ENCODE assay signal across 10 cellular contexts in genomic region chr4:53321151-53321987, GRCh38. TPM values are rescaled to one million over a fixed set of nuclear protein-coding genes. Genes with fewer than 3 reads are reported as not detected.
DNase-seq lines count a peak whose midpoint lies in the region; ATAC-seq, FAIRE-seq and TF ChIP-seq lines count a peak whose summit lies in the region.
"Had no signal": no experiment of that assay in that cellular context is flagged by ENCODE, and none has a peak within 500 bp of the region (broad histone marks: within the 10 kb centered on the region; RNA-seq: fewer than 3 reads in every experiment).

No MANE protein-coding gene starts in this region.

- TF ChIP-seq POLR2A in A549 (IDR thresholded peaks at IDR 0.05; ENCODE audit: low read length) = no peak
- no peak for TF ChIP-seq POLR2A in prostate gland (IDR thresholded peaks at IDR 0.05)

- no peak; a peak in 1 of 6 replicates for ATAC-seq in A549

- H3K27me3 ChIP-seq in hepatocyte (no peaks in the 10 kb centered on the region), prostate gland (replicated peaks; ENCODE audit: insufficient read depth) (no peaks in the 10 kb centered on the region)

- H3K9me2 ChIP-seq in hepatocyte (replicated peaks; ENCODE audit: insufficient read depth) = no peaks in the 10 kb centered on the region

- H3K27ac ChIP-seq in A549 = peak overlapping the region in 1 of 2 experiments; percentile 37; a peak in 1 of 6 replicates
- H3K27ac ChIP-seq in hepatocyte = peak overlapping the region; percentile 54
- H3K27ac ChIP-seq in prostate gland = no peak overlapping the region

- POLR2A ChIA-PET in A549 (lab: Yijun Ruan, JAX) = no interaction called here
- POLR2A ChIA-PET in HEK293T (lab: Yijun Ruan, JAX) = no interaction called here

- H3K4me3 ChIP-seq in A549 (no peak overlapping the region), hepatocyte (no peak overlapping the region), prostate gland (no peak overlapping the region)

- WGBS in A549 (ENCODE audit: missing lambda C conversion rate) = 39% methylated on average over 3 of the region's 3 CpGs
- WGBS in hepatocyte (ENCODE audit: low lambda C conversion rate, missing lambda C conversion rate) = 54% methylated on average over 3 of the region's 3 CpGs
- WGBS in prostate gland = 68% methylated on average over 3 of the region's 3 CpGs

- TF ChIP-seq EP300 in A549 (IDR thresholded peaks at IDR 0.05) = no peak

- DNase-seq in A549 (ENCODE audit: low read depth in 1 of 2, low spot score in 1 of 2) (no peak), HS-27A (ENCODE audit: low read depth) (peak; percentile 49), amniotic epithelial cell (ENCODE audit: low read depth) (peak; percentile 80), hepatocyte (ENCODE audit: low spot score) (no peak), prostate gland (ENCODE audit: low spot score) (no peak), iPS-NIHi11 (ENCODE audit: low spot score) (no peak), HEK293T (ENCODE audit: extremely low spot score) (no peak)
- DNase-seq in activated effector memory CD4-positive, alpha-beta T cell treated with anti-CD3 and anti-CD28 coated beads, Interleukin-2, amount 50 U/mL, for 16 hours = no peak
- DNase-seq: activated CD4-positive, alpha-beta memory T cell treated with anti-CD3 and anti-CD28 coated beads, Interleukin-2, amount 10 ng/mL, durations not matched to agents 7 days and 5 days; NCI-H2029 treated with DMSO at 0.1 percent for 48 hours had no signal

- H3K79me2 ChIP-seq in hepatocyte = peaks cover 3% of the 10 kb centered on the region

- intact Hi-C loops in prostate gland (cut with DNase I) = no loop called here

- H3K36me3 ChIP-seq in hepatocyte (replicated peaks; ENCODE audit: insufficient read depth, low read depth) (no peaks in the 10 kb centered on the region), prostate gland (no peaks in the 10 kb centered on the region)

- TF ChIP-seq CTCF in A549 (IDR thresholded peaks at IDR 0.05) = no peak
- no peak for TF ChIP-seq CTCF in hepatocyte (IDR thresholded peaks at IDR 0.05; ENCODE audit: poor library complexity)
- TF ChIP-seq CTCF in prostate gland (IDR thresholded peaks at IDR 0.05) = no peak

- no peak for TF ChIP-seq RAD21 in A549 (conservative IDR thresholded peaks at IDR 0.05 in 1 of 2, IDR thresholded peaks at IDR 0.05 in 1 of 2)

- H2AFZ ChIP-seq in hepatocyte = no peak overlapping the region

- CTCF ChIA-PET in A549 (lab: Yijun Ruan, JAX) = interaction anchor here (0.7 kb wide), 1 partner anchor 164 kb away, joined by 3 read pairs; no protein-coding TSS in a partner anchor
- CTCF ChIA-PET in HEK293T (lab: Yijun Ruan, JAX) = no interaction called here

- H3K4me1 ChIP-seq in A549 (peaks cover 21% of the 10 kb centered on the region), hepatocyte (ENCODE audit: insufficient read depth) (peaks cover 12% of the 10 kb centered on the region), prostate gland (replicated peaks) (no peaks in the 10 kb centered on the region)

- no peaks in the 10 kb centered on the region for H4K20me1 ChIP-seq in hepatocyte (ENCODE audit: insufficient read depth, poor library complexity, severe bottlenecking)

- H3K9me3 ChIP-seq in A549 = no peaks in the 10 kb centered on the region
- H3K9me3 ChIP-seq in hepatocyte (ENCODE audit: low read depth) = no peaks in the 10 kb centered on the region
- no peaks in the 10 kb centered on the region for H3K9me3 ChIP-seq in prostate gland

- FAIRE-seq in A549 (lab: Jason Lieb, UNC) = no peak

- H3K4me2 ChIP-seq in A549 (peak overlapping the region; percentile 44), hepatocyte (peak overlapping the region; percentile 29)

TF ChIP-seq in A549, 52 proteins besides CTCF, POLR2A, EP300 and RAD21 (continues in another document):
- no peak for TF ChIP-seq TP53 (CRISPR knock-in tag; IDR thresholded peaks at IDR 0.05)
- no peak for TF ChIP-seq PHF8 (IDR thresholded peaks at IDR 0.05; ENCODE audit: borderline replicate concordance, low read depth)
- no peak for TF ChIP-seq KDM1A (IDR thresholded peaks at IDR 0.05; ENCODE audit: low read depth)
- TF ChIP-seq SMC3 (IDR thresholded peaks at IDR 0.05) = no peak
- TF ChIP-seq REST (IDR thresholded peaks at IDR 0.05) = no peak
- TF ChIP-seq FOXS1 (CRISPR knock-in tag; IDR thresholded peaks at IDR 0.05) = no peak
- no peak for TF ChIP-seq MYC (IDR thresholded peaks at IDR 0.05; ENCODE audit: borderline replicate concordance, low read length)
- no peak for TF ChIP-seq CBX8 (IDR thresholded peaks at IDR 0.05)
- no peak for TF ChIP-seq MAZ (IDR thresholded peaks at IDR 0.05; ENCODE audit: borderline replicate concordance, low read depth, low read length)

TF ChIP-seq in HEK293T, 16 proteins besides CTCF, POLR2A, EP300 and RAD21:
- TF ChIP-seq LEF1 (IDR thresholded peaks at IDR 0.05; ENCODE audit: borderline replicate concordance) = no peak
- TF ChIP-seq ZNF384 (IDR thresholded peaks at IDR 0.05) = no peak
- no peak for TF ChIP-seq L3MBTL2 (conservative IDR thresholded peaks at IDR 0.05)
- no peak for TF ChIP-seq ARNT (IDR thresholded peaks at IDR 0.05)
- TF ChIP-seq FOXA1 (IDR thresholded peaks at IDR 0.05) = no peak
- no peak for TF ChIP-seq TARDBP (IDR thresholded peaks at IDR 0.05)
- no peak for TF ChIP-seq BHLHE40 (IDR thresholded peaks at IDR 0.05; ENCODE audit: borderline replicate concordance)
- no peak for TF ChIP-seq HDGF (IDR thresholded peaks at IDR 0.05; ENCODE audit: borderline replicate concordance)
- TF ChIP-seq ELF4 (IDR thresholded peaks at IDR 0.05) = no peak
TF ChIP-seq in HEK293T: peak in this region for 0.

RNA-seq across cellular contexts. Expression of gene SCFD2, which starts 44.5 kb away (rescaled TPM):
- polyA plus RNA-seq in A549 (2011; rRNA removed) = 10.8 and 12.1 TPM in 2 replicates
- 12.6 and 12.8 TPM in 2 replicates for polyA plus RNA-seq in A549 (2012; cell fraction: cytosol; rRNA removed)
- 16.8 and 20.2 TPM in 2 replicates for polyA plus RNA-seq in A549 (2012; cell fraction: nucleus; rRNA removed)
- 7.6 to 8.2 TPM (median 7.7 TPM) in 3 replicates for polyA plus RNA-seq in A549 (2017; fragmentation: RNase III; extraction: RNeasy Plus Mini Kit Qiagen cat#74134 plus additional on column Dnase treatment)
- polyA minus RNA-seq in A549 (2011; rRNA and poly(A)+ RNA removed) = 36.0 and 40.2 TPM in 2 replicates
- total RNA-seq in hepatocyte = 15.7 and 23.8 TPM in 2 replicates
- 5.6 and 8.4 TPM in 2 replicates for polyA plus RNA-seq in hepatocyte
- total RNA-seq in prostate gland = 10 to 100 TPM; 10.7 to 21.1 TPM

RNA-seq across cellular contexts. Expression of gene FIP1L1, which starts 56.1 kb away (rescaled TPM):
- polyA plus RNA-seq in A549 (2011; rRNA removed) = 26.9 and 27.9 TPM in 2 replicates
- 12.0 and 12.2 TPM in 2 replicates for polyA plus RNA-seq in A549 (2012; cell fraction: cytosol; rRNA removed)
- polyA plus RNA-seq in A549 (2012; cell fraction: nucleus; rRNA removed) = 9.9 and 19.2 TPM in 2 replicates
- 38.4 to 40.5 TPM (median 39.0 TPM) in 3 replicates for polyA plus RNA-seq in A549 (2017; fragmentation: RNase III; extraction: RNeasy Plus Mini Kit Qiagen cat#74134 plus additional on column Dnase treatment)
- 27.6 and 29.3 TPM in 2 replicates for polyA minus RNA-seq in A549 (2011; rRNA and poly(A)+ RNA removed)
- 65.9 and 75.6 TPM in 2 replicates for total RNA-seq in hepatocyte
- 50.7 and 60.7 TPM in 2 replicates for polyA plus RNA-seq in hepatocyte
- total RNA-seq in prostate gland = 10 to 100 TPM; 41.0 to 63.5 TPM

Comparison
In these comparisons a context has a peak if more than half of its experiments do, and no peak if none do; other contexts are left out.
1. DNase-seq: peak in HS-27A (single experiment) and amniotic epithelial cell (single experiment); none in A549 (0 of 2), hepatocyte (single experiment), prostate gland (single experiment), iPS-NIHi11 (single experiment), activated effector memory CD4-positive, alpha-beta T cell treated with anti-CD3 and anti-CD28 coated beads, Interleukin-2, amount 50 U/mL, for 16 hours (single experiment) and HEK293T (single experiment).